Comparison of ENCODE assay signal across 1 cellular context in genomic region chrX:103722505-103722904, GRCh38.
TF ChIP-seq lines count a peak whose summit lies in the region.

No MANE protein-coding gene starts in this region.

TF ChIP-seq in IMR-90, 13 proteins besides CTCF, POLR2A, EP300 and RAD21 (continued from another document):
- TF ChIP-seq, protein P1, sequence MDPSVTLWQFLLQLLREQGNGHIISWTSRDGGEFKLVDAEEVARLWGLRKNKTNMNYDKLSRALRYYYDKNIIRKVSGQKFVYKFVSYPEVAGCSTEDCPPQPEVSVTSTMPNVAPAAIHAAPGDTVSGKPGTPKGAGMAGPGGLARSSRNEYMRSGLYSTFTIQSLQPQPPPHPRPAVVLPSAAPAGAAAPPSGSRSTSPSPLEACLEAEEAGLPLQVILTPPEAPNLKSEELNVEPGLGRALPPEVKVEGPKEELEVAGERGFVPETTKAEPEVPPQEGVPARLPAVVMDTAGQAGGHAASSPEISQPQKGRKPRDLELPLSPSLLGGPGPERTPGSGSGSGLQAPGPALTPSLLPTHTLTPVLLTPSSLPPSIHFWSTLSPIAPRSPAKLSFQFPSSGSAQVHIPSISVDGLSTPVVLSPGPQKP (IDR thresholded peaks at IDR 0.05; ENCODE audit: borderline replicate concordance, low read depth, low read length), result no peak
- no peak for TF ChIP-seq MAFK (IDR thresholded peaks at IDR 0.05; ENCODE audit: low read depth, low read length)
- TF ChIP-seq BHLHE40 (IDR thresholded peaks at IDR 0.05; ENCODE audit: low read depth, low read length), result no peak
- no peak for TF ChIP-seq CEBPB (IDR thresholded peaks at IDR 0.05; ENCODE audit: low read depth, low read length)
- no peak for TF ChIP-seq MAZ (IDR thresholded peaks at IDR 0.05; ENCODE audit: borderline replicate concordance, low read depth, low read length)
- TF ChIP-seq RFX5 (IDR thresholded peaks at IDR 0.05; ENCODE audit: low read depth, low read length), result no peak
